27 cellular contexts compared by ENCODE assay signal in the genomic region with DNA sequence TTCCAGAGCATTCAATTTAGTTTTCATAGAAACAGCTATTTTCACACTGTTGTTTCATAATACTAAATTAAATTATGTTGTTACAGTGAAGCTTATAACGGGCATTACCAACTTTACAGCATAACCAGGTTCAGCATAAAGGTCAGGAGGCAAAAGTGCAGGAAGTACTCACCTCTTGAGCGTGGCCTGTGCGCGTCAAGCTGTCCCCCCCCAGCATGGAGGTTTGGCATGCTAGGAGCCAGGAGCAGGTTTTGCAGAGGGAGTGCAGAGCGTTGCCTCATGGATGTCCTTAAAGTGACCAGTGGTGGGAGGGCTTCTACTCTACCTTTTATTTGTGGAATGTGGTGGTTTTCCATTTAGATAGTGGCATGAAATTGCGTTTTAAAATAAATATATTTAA.
"Had no signal": no experiment of that assay in that cellular context is flagged by ENCODE, and none has a peak within 500 bp of the region (broad histone marks: within the 10 kb centered on the region; RNA-seq: fewer than 3 reads in every experiment).

No MANE protein-coding gene starts in this region.

- H3K9me3 ChIP-seq: suprapubic skin, testis, thyroid gland, vagina had no signal

- H3K36me3 ChIP-seq: thyroid gland, transverse colon, uterus, vagina had no signal

- DNase-seq: stimulated activated CD4-positive, alpha-beta T cell treated with anti-CD3 and anti-CD28 coated beads, Interleukin-2, amount 100 ng/mL, for 48 hours; stimulated activated CD4-positive, alpha-beta T cell treated with anti-CD3 and anti-CD28 coated beads, Interleukin-4, amount 100 ng/mL, for 1 hour; stimulated activated CD4-positive, alpha-beta T cell treated with anti-CD3 and anti-CD28 coated beads, Interleukin-4, amount 100 ng/mL, for 24 hours; stimulated activated CD4-positive, alpha-beta T cell treated with anti-CD3 and anti-CD28 coated beads, Interleukin-4, amount 100 ng/mL, for 4 hours; stimulated activated CD8-positive, alpha-beta memory T cell treated with anti-CD3 and anti-CD28 coated beads, Interleukin-4, amount 100 ng/mL, for 48 hours; stimulated activated naive B cell treated with anti-CD40 and anti-IgM and Interleukin-4, amounts not matched to agents 10 μg/mL and 1 μg/mL and 100 μg/mL, for 72 hours; stimulated activated naive CD4-positive, alpha-beta T cell; stimulated activated naive CD4-positive, alpha-beta T cell treated with Interleukin-2 at 50 U/mL for 16 hours; stimulated activated naive CD8-positive, alpha-beta T cell treated with anti-CD3 and anti-CD28 coated beads, Interleukin-15, amount 100 ng/mL, for 72 hours; stimulated activated naive CD8-positive, alpha-beta T cell treated with anti-CD3 and anti-CD28 coated beads, Interleukin-15, Interleukin-2, amounts not matched to agents 100 U/mL and 50 U/mL, for 24 hours; stomach; substantia nigra; testis; thyroid gland; tibial artery; transverse colon; trophoblast cell; upper lobe of left lung; upper lobe of right lung; uterus had no signal

- H3K27me3 Mint-ChIP-seq: stimulated activated memory B cell treated with anti-CD40 and anti-IgM and Interleukin-4, amounts not matched to agents 10 μg/mL and 1 μg/mL and 100 μg/mL, for 72 hours; stimulated activated naive B cell treated with anti-CD40 and anti-IgM and Interleukin-4, amounts not matched to agents 10 μg/mL and 1 μg/mL and 100 μg/mL, for 72 hours; stimulated activated naive CD8-positive, alpha-beta T cell treated with anti-CD3 and anti-CD28 coated beads, Interleukin-15, amount 100 ng/mL, for 72 hours; stimulated activated naive CD8-positive, alpha-beta T cell treated with anti-CD3 and anti-CD28 coated beads, Interleukin-15, Interleukin-2, amounts not matched to agents 100 ng/mL and 50 ng/mL, for 24 hours had no signal

- H3K27me3 ChIP-seq: stomach, suprapubic skin, testis, thyroid gland, tibial artery, tibial nerve, transverse colon, upper lobe of left lung, upper lobe of right lung, uterus, vagina had no signal

- H3K27ac ChIP-seq: stomach, suprapubic skin, testis, thoracic aorta, thyroid gland, tibial artery, tibial nerve, upper lobe of left lung, upper lobe of right lung, uterus, vagina had no signal

- H3K4me3 ChIP-seq: stomach, suprapubic skin, testis, thoracic aorta, thyroid gland, tibial artery, tibial nerve, transverse colon, upper lobe of left lung, upper lobe of right lung, uterus, vagina had no signal

- H3K4me3 Mint-ChIP-seq: stimulated activated effector memory CD8-positive, alpha-beta T cell treated with anti-CD3 and anti-CD28 coated beads, Interleukin-12 subunit alpha, Interleukin-12 subunit beta, amount 100 ng/mL, for 72 hours; stimulated activated memory B cell treated with anti-CD40 and anti-IgM and Interleukin-4, amounts not matched to agents 10 μg/mL and 1 μg/mL and 100 μg/mL, for 72 hours; stimulated activated naive B cell treated with anti-CD40 and anti-IgM and Interleukin-4, amounts not matched to agents 10 μg/mL and 1 μg/mL and 100 μg/mL, for 72 hours; stimulated activated naive CD8-positive, alpha-beta T cell treated with anti-CD3 and anti-CD28 coated beads, Interleukin-15, amount 100 ng/mL, for 72 hours; stimulated activated naive CD8-positive, alpha-beta T cell treated with anti-CD3 and anti-CD28 coated beads, Interleukin-15, Interleukin-2, amounts not matched to agents 100 ng/mL and 50 ng/mL, for 24 hours had no signal

- ATAC-seq: stimulated activated effector memory CD8-positive, alpha-beta T cell treated with anti-CD3 and anti-CD28 coated beads, Interleukin-12 subunit alpha, Interleukin-12 subunit beta, amount 100 ng/mL, for 72 hours; stimulated activated memory B cell treated with anti-CD40 and anti-IgM and Interleukin-4, amounts not matched to agents 10 μg/mL and 1 μg/mL and 100 μg/mL, for 72 hours; stimulated activated naive B cell treated with anti-CD40 and anti-IgM and Interleukin-4, amounts not matched to agents 10 μg/mL and 1 μg/mL and 100 μg/mL, for 72 hours; stimulated activated naive CD8-positive, alpha-beta T cell treated with anti-CD3 and anti-CD28 coated beads, Interleukin-15, amount 100 ng/mL, for 72 hours; stimulated activated naive CD8-positive, alpha-beta T cell treated with anti-CD3 and anti-CD28 coated beads, Interleukin-15, Interleukin-2, amounts not matched to agents 100 U/mL and 50 U/mL, for 24 hours; upper lobe of right lung had no signal

- H3K27ac Mint-ChIP-seq: stimulated activated effector memory CD8-positive, alpha-beta T cell treated with anti-CD3 and anti-CD28 coated beads, Interleukin-12 subunit alpha, Interleukin-12 subunit beta, amount 100 ng/mL, for 72 hours; stimulated activated memory B cell treated with anti-CD40 and anti-IgM and Interleukin-4, amounts not matched to agents 10 μg/mL and 1 μg/mL and 100 μg/mL, for 72 hours; stimulated activated naive B cell treated with anti-CD40 and anti-IgM and Interleukin-4, amounts not matched to agents 10 μg/mL and 1 μg/mL and 100 μg/mL, for 72 hours; stimulated activated naive CD8-positive, alpha-beta T cell treated with anti-CD3 and anti-CD28 coated beads, Interleukin-15, Interleukin-2, amounts not matched to agents 100 ng/mL and 50 ng/mL, for 24 hours had no signal

- H3K4me1 ChIP-seq: stomach, suprapubic skin, testis, thyroid gland, tibial nerve, upper lobe of left lung, upper lobe of right lung, uterus, vagina had no signal
